ENCODE assay signal across 27 cellular contexts in genomic region chr7:135388616-135389015, GRCh38.
"Had no signal": no experiment of that assay in that cellular context is flagged by ENCODE, and none has a peak within 500 bp of the region (broad histone marks: within the 10 kb centered on the region; RNA-seq: fewer than 3 reads in every experiment).

No MANE protein-coding gene starts in this region.

- H3K4me1 ChIP-seq: prostate gland, transverse colon, vagina had no signal

- ATAC-seq: mucosa of descending colon; naive thymus-derived CD4-positive, alpha-beta T cell; natural killer cell treated with Interleukin-12 subunit alpha and Interleukin-12 subunit beta and Interleukin-15 and Interleukin-18, amount 100 ng/mL, for 72 hours; pancreas; right cardiac atrium; sciatic nerve; stimulated activated naive B cell treated with anti-CD40 and anti-IgM and Interleukin-4, amounts not matched to agents 10 μg/mL and 1 μg/mL and 100 μg/mL, for 72 hours; stimulated activated naive CD8-positive, alpha-beta T cell treated with anti-CD3 and anti-CD28 coated beads, Interleukin-15, Interleukin-2, amounts not matched to agents 100 U/mL and 50 U/mL, for 24 hours had no signal

- H3K36me3 ChIP-seq: prostate gland had no signal

- H3K27ac ChIP-seq: left ventricle myocardium inferior, prostate gland, skin epidermis, stomach, testis, thyroid gland, transverse colon, upper lobe of left lung, vagina had no signal

- H3K4me3 Mint-ChIP-seq: naive thymus-derived CD4-positive, alpha-beta T cell; natural killer cell treated with Interleukin-12 subunit alpha and Interleukin-12 subunit beta and Interleukin-15 and Interleukin-18, amount 100 ng/mL, for 72 hours; stimulated activated naive B cell treated with anti-CD40 and anti-IgM and Interleukin-4, amounts not matched to agents 10 μg/mL and 1 μg/mL and 100 μg/mL, for 72 hours had no signal

- H3K27me3 ChIP-seq: pancreas, stomach, testis, thyroid gland, transverse colon, upper lobe of left lung, vagina had no signal

- H3K9me3 Mint-ChIP-seq: naive thymus-derived CD4-positive, alpha-beta T cell; natural killer cell treated with Interleukin-12 subunit alpha and Interleukin-12 subunit beta and Interleukin-15 and Interleukin-18, amount 100 ng/mL, for 72 hours; stimulated activated naive B cell treated with anti-CD40 and anti-IgM and Interleukin-4, amounts not matched to agents 10 μg/mL and 1 μg/mL and 100 μg/mL, for 72 hours had no signal

- DNase-seq: islet precursor cell; left ventricle myocardium inferior; midbrain; mucosa of descending colon; naive thymus-derived CD4-positive, alpha-beta T cell; nucleus accumbens; pancreas; posterior cingulate gyrus; retina; right cardiac atrium; stimulated activated CD4-positive, alpha-beta T cell treated with anti-CD3 and anti-CD28 coated beads, Interleukin-12 subunit alpha, Interleukin-12 subunit beta, amount 100 ng/mL, for 4 hours; stimulated activated CD4-positive, alpha-beta T cell treated with anti-CD3 and anti-CD28 coated beads, Interleukin-15, amount 100 ng/mL, for 24 hours; stimulated activated CD4-positive, alpha-beta T cell treated with anti-CD3 and anti-CD28 coated beads, Interleukin-2, amount 100 ng/mL, for 24 hours; stimulated activated CD4-positive, alpha-beta T cell treated with anti-CD3 and anti-CD28 coated beads, Interleukin-4, amount 100 ng/mL, for 1 hour; stimulated activated naive B cell treated with anti-CD40 and anti-IgM and Interleukin-4, amounts not matched to agents 10 μg/mL and 1 μg/mL and 100 μg/mL, for 72 hours; stimulated activated naive CD8-positive, alpha-beta T cell treated with anti-CD3 and anti-CD28 coated beads, Interleukin-15, Interleukin-2, amounts not matched to agents 100 U/mL and 50 U/mL, for 24 hours; stomach; testis; thyroid gland; transverse colon; upper lobe of left lung had no signal

- H3K9me3 ChIP-seq: left ventricle myocardium inferior, mucosa of descending colon, pancreas, prostate gland, stomach, testis, thyroid gland, transverse colon, upper lobe of left lung, vagina had no signal

- H3K27me3 Mint-ChIP-seq: naive thymus-derived CD4-positive, alpha-beta T cell; natural killer cell treated with Interleukin-12 subunit alpha and Interleukin-12 subunit beta and Interleukin-15 and Interleukin-18, amount 100 ng/mL, for 72 hours; stimulated activated naive B cell treated with anti-CD40 and anti-IgM and Interleukin-4, amounts not matched to agents 10 μg/mL and 1 μg/mL and 100 μg/mL, for 72 hours had no signal

- H3K27ac Mint-ChIP-seq: naive thymus-derived CD4-positive, alpha-beta T cell; natural killer cell treated with Interleukin-12 subunit alpha and Interleukin-12 subunit beta and Interleukin-15 and Interleukin-18, amount 100 ng/mL, for 72 hours; stimulated activated naive B cell treated with anti-CD40 and anti-IgM and Interleukin-4, amounts not matched to agents 10 μg/mL and 1 μg/mL and 100 μg/mL, for 72 hours had no signal

- H3K4me3 ChIP-seq: left ventricle myocardium inferior, lung, mucosa of descending colon, pancreas, prostate gland, skin epidermis, stomach, testis, thyroid gland, transverse colon, upper lobe of left lung, vagina had no signal
